16 cellular contexts compared by ENCODE assay signal in genomic region chr14:67391266-67391665, GRCh38. TPM values are rescaled to one million over a fixed set of nuclear protein-coding genes. Genes with fewer than 3 reads are reported as not detected.
"Had no signal": no experiment of that assay in that cellular context is flagged by ENCODE, and none has a peak within 500 bp of the region (broad histone marks: within the 10 kb centered on the region; RNA-seq: fewer than 3 reads in every experiment).

No MANE protein-coding gene starts in this region.

- H3K27ac ChIP-seq: coronary artery, gastrocnemius medialis, heart right ventricle, left ventricle myocardium inferior had no signal

- H3K27me3 ChIP-seq: adrenal gland, gastrocnemius medialis, heart right ventricle had no signal

- H3K27ac Mint-ChIP-seq: memory B cell; nephron; stimulated activated naive CD8-positive, alpha-beta T cell treated with anti-CD3 and anti-CD28 coated beads, Interleukin-15, Interleukin-2, amounts not matched to agents 100 ng/mL and 50 ng/mL, for 24 hours had no signal

- H3K4me3 ChIP-seq: adrenal gland, coronary artery, gastrocnemius medialis, heart right ventricle, left ventricle myocardium inferior had no signal

- ATAC-seq: heart right ventricle had no signal

- H3K36me3 ChIP-seq: adrenal gland had no signal

- DNase-seq: activated CD4-positive, alpha-beta T cell treated with anti-CD3 and anti-CD28 coated beads, Interleukin-2, amount 50 U/mL, for 4 hours; activated CD4-positive, CD25-positive, alpha-beta regulatory T cell treated with anti-CD3 and anti-CD28 coated beads, Interleukin-2, amount 50 U/mL, for 72 hours; activated naive CD4-positive, alpha-beta T cell; activated T-cell treated with anti-CD3 and anti-CD28 coated beads, Interleukin-2, amount 50 U/mL, for 48 hours; adrenal gland; central memory CD4-positive, alpha-beta T cell; effector CD8-positive, alpha-beta T cell; gastrocnemius medialis; heart right ventricle; left ventricle myocardium inferior; stimulated activated CD4-positive, alpha-beta T cell treated with anti-CD3 and anti-CD28 coated beads, Interleukin-12 subunit alpha, Interleukin-12 subunit beta, amount 100 ng/mL, for 4 hours had no signal

- H3K27me3 Mint-ChIP-seq: memory B cell; stimulated activated naive CD8-positive, alpha-beta T cell treated with anti-CD3 and anti-CD28 coated beads, Interleukin-15, Interleukin-2, amounts not matched to agents 100 ng/mL and 50 ng/mL, for 24 hours had no signal

- H3K4me1 ChIP-seq: gastrocnemius medialis, heart right ventricle, left ventricle myocardium inferior had no signal

- H3K4me1 Mint-ChIP-seq: memory B cell, nephron had no signal

- H3K9me3 Mint-ChIP-seq: memory B cell; nephron; stimulated activated naive CD8-positive, alpha-beta T cell treated with anti-CD3 and anti-CD28 coated beads, Interleukin-15, Interleukin-2, amounts not matched to agents 100 ng/mL and 50 ng/mL, for 24 hours had no signal

- H3K4me3 Mint-ChIP-seq: memory B cell; nephron; stimulated activated naive CD8-positive, alpha-beta T cell treated with anti-CD3 and anti-CD28 coated beads, Interleukin-15, Interleukin-2, amounts not matched to agents 100 ng/mL and 50 ng/mL, for 24 hours had no signal

- H3K9me3 ChIP-seq: adrenal gland, gastrocnemius medialis, heart right ventricle, left ventricle myocardium inferior had no signal

RNA-seq across cellular contexts. Expression of gene PLEK2, which starts 20.7 kb away (rescaled TPM):
- total RNA-seq: left ventricle myocardium inferior, temporal lobe had no signal
